ENCODE assay signal across 21 cellular contexts in the genomic region with DNA sequence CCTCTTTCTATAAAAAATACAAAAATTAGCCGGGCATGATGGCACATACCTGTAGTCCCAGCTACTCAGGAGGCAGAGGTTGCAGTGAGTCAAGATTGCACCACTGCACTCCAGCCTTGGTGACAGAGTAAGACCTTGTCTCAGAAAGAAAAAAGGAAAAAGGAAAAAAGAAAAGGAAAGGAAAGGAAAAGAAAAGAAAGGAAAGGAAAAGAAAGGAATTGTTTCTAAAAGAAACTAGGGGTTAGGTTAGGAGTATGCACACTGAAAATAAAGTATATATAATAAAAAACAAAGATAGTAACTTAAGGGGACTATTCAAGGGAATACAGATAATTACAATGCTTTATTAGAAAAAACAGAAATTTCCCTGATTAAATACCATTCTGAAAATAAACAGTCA.
"Had no signal": no experiment of that assay in that cellular context is flagged by ENCODE, and none has a peak within 500 bp of the region (broad histone marks: within the 10 kb centered on the region; RNA-seq: fewer than 3 reads in every experiment).

No MANE protein-coding gene starts in this region.

- H3K9me3 Mint-ChIP-seq: effector memory CD8-positive, alpha-beta T cell; memory B cell; mesothelial cell of epicardium; natural killer cell; stimulated activated memory B cell treated with anti-CD40 and anti-IgM and Interleukin-4, amounts not matched to agents 10 μg/mL and 1 μg/mL and 100 μg/mL, for 72 hours had no signal

- ATAC-seq: effector memory CD8-positive, alpha-beta T cell; gastrocnemius medialis; left lung; lower lobe of right lung; natural killer cell; psoas muscle; right lobe of liver; stimulated activated memory B cell treated with anti-CD40 and anti-IgM and Interleukin-4, amounts not matched to agents 10 μg/mL and 1 μg/mL and 100 μg/mL, for 72 hours had no signal

- H3K79me2 ChIP-seq: parathyroid adenoma had no signal

- H3K27me3 Mint-ChIP-seq: stimulated activated memory B cell treated with anti-CD40 and anti-IgM and Interleukin-4, amounts not matched to agents 10 μg/mL and 1 μg/mL and 100 μg/mL, for 72 hours had no signal

- H3K4me3 Mint-ChIP-seq: effector memory CD8-positive, alpha-beta T cell; memory B cell; mesothelial cell of epicardium; natural killer cell; stimulated activated memory B cell treated with anti-CD40 and anti-IgM and Interleukin-4, amounts not matched to agents 10 μg/mL and 1 μg/mL and 100 μg/mL, for 72 hours had no signal

- H3K4me3 ChIP-seq: esophagus muscularis mucosa, gastrocnemius medialis, left lung, lower lobe of right lung, psoas muscle, right lobe of liver, stomach, thoracic aorta had no signal

- DNase-seq: cortex of kidney; effector memory CD8-positive, alpha-beta T cell; gastrocnemius medialis; left lung; lower lobe of right lung; natural killer cell; occipital lobe; psoas muscle; right lobe of liver; stimulated activated CD4-positive, alpha-beta T cell treated with anti-CD3 and anti-CD28 coated beads, Interleukin-4, amount 100 ng/mL, for 1 hour; stimulated activated CD8-positive, alpha-beta memory T cell treated with anti-CD3 and anti-CD28 coated beads, Interleukin-4, amount 100 ng/mL, for 48 hours; stomach; substantia nigra had no signal

- H3K36me3 ChIP-seq: esophagus muscularis mucosa, gastrocnemius medialis, left lung, lower lobe of right lung, right lobe of liver, stomach, thoracic aorta had no signal

- H3K27ac Mint-ChIP-seq: effector memory CD8-positive, alpha-beta T cell; memory B cell; mesothelial cell of epicardium; natural killer cell; stimulated activated memory B cell treated with anti-CD40 and anti-IgM and Interleukin-4, amounts not matched to agents 10 μg/mL and 1 μg/mL and 100 μg/mL, for 72 hours had no signal

- H3K27ac ChIP-seq: epithelial cell of prostate, esophagus muscularis mucosa, gastrocnemius medialis, left lung, lower lobe of right lung, parathyroid adenoma, psoas muscle, right lobe of liver, stomach, thoracic aorta had no signal

- H3K36me3 Mint-ChIP-seq: memory B cell; mesothelial cell of epicardium; natural killer cell; stimulated activated memory B cell treated with anti-CD40 and anti-IgM and Interleukin-4, amounts not matched to agents 10 μg/mL and 1 μg/mL and 100 μg/mL, for 72 hours had no signal

- FAIRE-seq: keratinocyte had no signal

- H2AFZ ChIP-seq: parathyroid adenoma had no signal

- H3K9me3 ChIP-seq: esophagus muscularis mucosa, gastrocnemius medialis, left lung, lower lobe of right lung, psoas muscle, right lobe of liver, stomach, thoracic aorta had no signal

- H3K4me1 ChIP-seq: esophagus muscularis mucosa, gastrocnemius medialis, left lung, lower lobe of right lung, parathyroid adenoma, psoas muscle, right lobe of liver, stomach had no signal

- H3K9ac ChIP-seq: parathyroid adenoma had no signal

- H3K27me3 ChIP-seq: esophagus muscularis mucosa, gastrocnemius medialis, left lung, right lobe of liver, stomach had no signal

- H3K4me1 Mint-ChIP-seq: memory B cell; natural killer cell; stimulated activated memory B cell treated with anti-CD40 and anti-IgM and Interleukin-4, amounts not matched to agents 10 μg/mL and 1 μg/mL and 100 μg/mL, for 72 hours had no signal
